Comparison of ENCODE assay signal across 1 cellular context in genomic region chr22:24503851-24504170, GRCh38.
TF ChIP-seq lines count a peak whose summit lies in the region.

No MANE protein-coding gene starts in this region.

TF ChIP-seq in HepG2, 621 proteins besides CTCF, POLR2A, EP300 and RAD21:
- TF ChIP-seq CREB1 (IDR thresholded peaks at IDR 0.05) (no peak), CREB1 (CRISPR knock-in tag; IDR thresholded peaks at IDR 0.05) (no peak), SOX13 (IDR thresholded peaks at IDR 0.05) (no peak), SOX13 (CRISPR knock-in tag; conservative IDR thresholded peaks at IDR 0.05 in 1 of 2, IDR thresholded peaks at IDR 0.05 in 1 of 2) (no peak), ZBTB33 (CRISPR knock-in tag; IDR thresholded peaks at IDR 0.05) (no peak), ADNP (CRISPR knock-in tag; IDR thresholded peaks at IDR 0.05) (no peak), HIVEP1 (CRISPR knock-in tag; IDR thresholded peaks at IDR 0.05) (no peak), REXO4 (CRISPR knock-in tag; IDR thresholded peaks at IDR 0.05; ENCODE audit: borderline replicate concordance) (no peak), RNF2 (conservative IDR thresholded peaks at IDR 0.05; ENCODE audit: low read depth) (no peak), ZNF691 (CRISPR knock-in tag; IDR thresholded peaks at IDR 0.05; ENCODE audit: borderline replicate concordance, low read depth) (no peak)
